In genomic region chr10:132793213-132793612, GRCh38 we compare ENCODE assay signal across 20 cellular contexts. TPM values are rescaled to one million over a fixed set of nuclear protein-coding genes. Genes with fewer than 3 reads are reported as not detected.
"Had no signal": no experiment of that assay in that cellular context is flagged by ENCODE, and none has a peak within 500 bp of the region (broad histone marks: within the 10 kb centered on the region; RNA-seq: fewer than 3 reads in every experiment).

No MANE protein-coding gene starts in this region.

- H3K9ac ChIP-seq: SK-N-SH had no signal

- H3K36me3 ChIP-seq: SJCRH30 had no signal

- ATAC-seq: activated CD8-positive, alpha-beta T cell treated with anti-CD3 and anti-CD28 coated beads for 36 hours had no signal

- FAIRE-seq: astrocyte had no signal

- H3K9me3 ChIP-seq: SJCRH30, SK-N-SH had no signal

- H3K9me2 ChIP-seq: SK-N-SH had no signal

- H3K4me1 ChIP-seq: SJCRH30 had no signal

- DNase-seq: activated CD4-positive, alpha-beta T cell treated with anti-CD3 and anti-CD28 coated beads for 4 hours; activated CD8-positive, alpha-beta memory T cell treated with anti-CD3 and anti-CD28 coated beads, Interleukin-2, amount 50 U/mL, for 48 hours; activated CD8-positive, alpha-beta T cell treated with anti-CD3 and anti-CD28 coated beads for 36 hours; activated T-cell treated with anti-CD3 and anti-CD28 coated beads, Interleukin-2, amount 50 U/mL, for 1 hour; amygdala; NCI-H1048; NCI-H146; NCI-H2081 treated with DMSO at 0.1 percent for 48 hours; NCI-H510A; Right ventricle myocardium superior; T-helper 1 cell had no signal

- H3K27ac ChIP-seq: RWPE1, SJCRH30, VCaP had no signal

- H3K27me3 ChIP-seq: SJCRH30 had no signal

RNA-seq across cellular contexts. Expression of gene NKX6-2, which starts 7.3 kb away (rescaled TPM):
- total RNA-seq: activated CD8-positive, alpha-beta T cell treated with anti-CD3 and anti-CD28 coated beads for 36 hours; astrocyte; LHCN-M2; M059J; OCI-LY7; Right ventricle myocardium superior; SJCRH30; T-helper 2 cell treated with Interferon-gamma antibody and Interleukin-4, amounts not matched to agents 100 ng/mL and 5 ng/mL, for 36 hours had no signal
- polyA plus RNA-seq: SK-N-SH had no signal
